8 cellular contexts compared by ENCODE assay signal in genomic region chr1:35557611-35558373, GRCh38. TPM values are rescaled to one million over a fixed set of nuclear protein-coding genes. Genes with fewer than 3 reads are reported as not detected.
DNase-seq lines count a peak whose midpoint lies in the region; ATAC-seq lines count a peak whose summit lies in the region.

A gene with protein sequence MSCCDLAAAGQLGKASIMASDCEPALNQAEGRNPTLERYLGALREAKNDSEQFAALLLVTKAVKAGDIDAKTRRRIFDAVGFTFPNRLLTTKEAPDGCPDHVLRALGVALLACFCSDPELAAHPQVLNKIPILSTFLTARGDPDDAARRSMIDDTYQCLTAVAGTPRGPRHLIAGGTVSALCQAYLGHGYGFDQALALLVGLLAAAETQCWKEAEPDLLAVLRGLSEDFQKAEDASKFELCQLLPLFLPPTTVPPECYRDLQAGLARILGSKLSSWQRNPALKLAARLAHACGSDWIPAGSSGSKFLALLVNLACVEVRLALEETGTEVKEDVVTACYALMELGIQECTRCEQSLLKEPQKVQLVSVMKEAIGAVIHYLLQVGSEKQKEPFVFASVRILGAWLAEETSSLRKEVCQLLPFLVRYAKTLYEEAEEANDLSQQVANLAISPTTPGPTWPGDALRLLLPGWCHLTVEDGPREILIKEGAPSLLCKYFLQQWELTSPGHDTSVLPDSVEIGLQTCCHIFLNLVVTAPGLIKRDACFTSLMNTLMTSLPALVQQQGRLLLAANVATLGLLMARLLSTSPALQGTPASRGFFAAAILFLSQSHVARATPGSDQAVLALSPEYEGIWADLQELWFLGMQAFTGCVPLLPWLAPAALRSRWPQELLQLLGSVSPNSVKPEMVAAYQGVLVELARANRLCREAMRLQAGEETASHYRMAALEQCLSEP (plus strand): TSS chr1:35557799. CDS start chr1:35558191, 392 bp downstream.

- H3K36me3 Mint-ChIP-seq in CD8-positive, alpha-beta memory T cell: peaks cover 0 to 50% (median 1%) of the 10 kb centered on the region in 3 donors

- H3K36me3 ChIP-seq in CD8-positive, alpha-beta memory T cell (ENCODE audit: insufficient read depth, low read length): peaks cover 7% of the 10 kb centered on the region
- H3K36me3 ChIP-seq in effector memory CD4-positive, alpha-beta T cell (ENCODE audit: control insufficient read depth, insufficient read depth, low read length): peaks cover 8% of the 10 kb centered on the region

- peak within 1 kb of the TSS; percentile 83 for H3K27ac ChIP-seq in CD8-positive, alpha-beta memory T cell (ENCODE audit: low read depth, low read length)
- peak within 1 kb of the TSS; percentile 85 for H3K27ac ChIP-seq in effector memory CD4-positive, alpha-beta T cell (ENCODE audit: insufficient read depth, low read length, poor library complexity, severe bottlenecking)

- peak; percentile 72 for ATAC-seq in GM19468 (IDR thresholded peaks at IDR 0.05; ENCODE audit: extremely low read depth, unreplicated experiment)

- POLR2A ChIA-PET in CD8-positive, alpha-beta memory T cell (lab: Charles Lee): interaction anchor here (0.5 to 1.7 kb wide), 6 partner anchors 15 to 106 kb away, joined by 3 to 13 read pairs (median 5); partner anchors contain the start of gene TFAP2E
- POLR2A ChIA-PET in activated CD8-positive, alpha-beta memory T cell treated with anti-CD3 and anti-CD28 coated beads for 36 hours (lab: Charles Lee): interaction anchor here (0.5 to 2.3 kb wide), 4 partner anchors 18 to 373 kb away, joined by 3 to 8 read pairs (median 5); partner anchors contain the start of gene AGO3

- peak within 1 kb of the TSS; percentile 91 to 99 (median 96) for H3K27ac Mint-ChIP-seq in CD8-positive, alpha-beta memory T cell

- H3K27me3 ChIP-seq in CD8-positive, alpha-beta memory T cell (ENCODE audit: insufficient read depth, low read length, poor library complexity, severe bottlenecking): no peaks in the 10 kb centered on the region
- no peaks in the 10 kb centered on the region for H3K27me3 ChIP-seq in effector memory CD4-positive, alpha-beta T cell (replicated peaks; ENCODE audit: control insufficient read depth, insufficient read depth, low read length, poor library complexity, severe bottlenecking)

- peak within 1 kb of the TSS; percentile 94 to 100 (median 97) for H3K4me3 Mint-ChIP-seq in CD8-positive, alpha-beta memory T cell

- H3K4me1 Mint-ChIP-seq in CD8-positive, alpha-beta memory T cell: peaks cover 50 to 77% (median 68%) of the 10 kb centered on the region in 3 donors

- DNase-seq in CD8-positive, alpha-beta memory T cell: peak; percentile 93 to 97 (median 93)
- DNase-seq in HT-29 (ENCODE audit: low spot score) (peak; percentile 95), NOMO-1 (lab: John Stamatoyannopoulos, UW; ENCODE audit: unreplicated experiment in 2 of 2) (peak; percentile 90 to 97), medulla oblongata (ENCODE audit: extremely low spot score) (peak; percentile 96)
- DNase-seq in effector memory CD4-positive, alpha-beta T cell: peak; percentile 88 to 94 (median 91)
- peak; percentile 89 for DNase-seq in stimulated activated CD8-positive, alpha-beta memory T cell treated with anti-CD3 and anti-CD28 coated beads, Interleukin-12 subunit alpha, Interleukin-12 subunit beta, amount 100 ng/mL, for 1 hour (ENCODE audit: low read depth)

- CTCF ChIA-PET in CD8-positive, alpha-beta memory T cell (lab: Charles Lee): interaction anchor here (0.6 to 4.2 kb wide), 9 partner anchors 9 to 158 kb away, joined by 3 to 25 read pairs (median 4); no protein-coding TSS in a partner anchor
- CTCF ChIA-PET in activated CD8-positive, alpha-beta memory T cell treated with anti-CD3 and anti-CD28 coated beads for 36 hours (lab: Charles Lee): interaction anchor here (0.6 to 3.6 kb wide), 5 partner anchors 11 to 106 kb away, joined by 3 to 17 read pairs (median 4); no protein-coding TSS in a partner anchor

- H3K9me3 Mint-ChIP-seq in CD8-positive, alpha-beta memory T cell: no peaks in the 10 kb centered on the region

- no peaks in the 10 kb centered on the region for H3K27me3 Mint-ChIP-seq in CD8-positive, alpha-beta memory T cell

- no peaks in the 10 kb centered on the region for H3K9me3 ChIP-seq in CD8-positive, alpha-beta memory T cell (ENCODE audit: low read length)
- no peaks in the 10 kb centered on the region for H3K9me3 ChIP-seq in effector memory CD4-positive, alpha-beta T cell (ENCODE audit: control insufficient read depth, low read length)

- H3K4me1 ChIP-seq in CD8-positive, alpha-beta memory T cell (ENCODE audit: insufficient read depth, low read length): peaks cover 31% of the 10 kb centered on the region
- peaks cover 25% of the 10 kb centered on the region for H3K4me1 ChIP-seq in effector memory CD4-positive, alpha-beta T cell (ENCODE audit: control insufficient read depth, insufficient read depth, low read length, poor library complexity, severe bottlenecking)

- H3K4me3 ChIP-seq in CD8-positive, alpha-beta memory T cell (ENCODE audit: low read length): peak within 1 kb of the TSS; percentile 71
- peak within 1 kb of the TSS; percentile 97 for H3K4me3 ChIP-seq in effector memory CD4-positive, alpha-beta T cell (ENCODE audit: insufficient read depth, low read depth, low read length, poor library complexity, severe bottlenecking)

RNA-seq across cellular contexts. Expression of the gene that starts here (rescaled TPM):
- 10 to 100 TPM; 49.0 to 50.4 TPM for total RNA-seq in CD8-positive, alpha-beta memory T cell
- polyA plus RNA-seq in CD8-positive, alpha-beta memory T cell: 15.7 TPM
- 42.4 and 50.9 TPM in 2 replicates for total RNA-seq in HT-29 (2014; rRNA removed; shearing (Covaris generic))
- 10 to 100 TPM; 42.8 to 44.0 TPM for total RNA-seq in activated CD8-positive, alpha-beta memory T cell treated with anti-CD3 and anti-CD28 coated beads for 36 hours

Comparison
In these comparisons a context has a peak if more than half of its experiments do, and no peak if none do; other contexts are left out.
1. Peak in every context shown above with its lines: DNase-seq, ATAC-seq, H3K4me3 ChIP-seq and H3K27ac ChIP-seq.